In genomic region chr15:84192982-84193381, GRCh38 we compare ENCODE assay signal across 7 cellular contexts. TPM values are rescaled to one million over a fixed set of nuclear protein-coding genes. Genes with fewer than 3 reads are reported as not detected.
DNase-seq lines count a peak whose midpoint lies in the region; ATAC-seq, FAIRE-seq and TF ChIP-seq lines count a peak whose summit lies in the region.
"Not testable (repeated sequence)": the region's sequence is repeated elsewhere in the genome, so short reads cannot be mapped to it uniquely, and the experiment has no call there.
"Had no signal": no experiment of that assay in that cellular context is flagged by ENCODE, and none has a peak within 500 bp of the region (broad histone marks: within the 10 kb centered on the region; RNA-seq: fewer than 3 reads in every experiment).

No MANE protein-coding gene starts in this region.

- H4K20me1 ChIP-seq in GM23338 (replicated peaks; ENCODE audit: insufficient read depth); GM12878 (ENCODE audit: control insufficient read depth, insufficient read depth): not testable (repeated sequence)

- H3K9me2 ChIP-seq in GM23338 (ENCODE audit: insufficient read depth): not testable (repeated sequence)

- H3K4me3 ChIP-seq in GM23338, GM12878: not testable (repeated sequence)

- H3K9ac ChIP-seq in GM12878 (ENCODE audit: control insufficient read depth, insufficient read depth, low read length): not testable (repeated sequence)

- H3K4me2 ChIP-seq in GM23338; GM12878 (ENCODE audit: control insufficient read depth, insufficient read depth): not testable (repeated sequence)

- not testable (repeated sequence) for H3K27me3 ChIP-seq in GM23338 (ENCODE audit: insufficient read depth); GM12878 (replicated peaks in 1 of 2; ENCODE audit: control insufficient read depth in 2 of 2, insufficient read depth in 2 of 2, low read length in 1 of 2); foreskin keratinocyte

- not testable (repeated sequence) for DNase-seq in GM23338 (ENCODE audit: low spot score); activated T-cell treated with anti-CD3 and anti-CD28 coated beads, Interleukin-2, amount 50 U/mL, for 72 hours; GM12878 (ENCODE audit: low read depth, low spot score); foreskin keratinocyte; stimulated activated effector memory CD8-positive, alpha-beta T cell treated with anti-CD3 and anti-CD28 coated beads, Interleukin-12 subunit alpha, Interleukin-12 subunit beta, amount 100 ng/mL, for 72 hours (ENCODE audit: low spot score in 2 of 2); stimulated activated naive CD8-positive, alpha-beta T cell treated with anti-CD3 and anti-CD28 coated beads, Interleukin-15, amount 100 ng/mL, for 72 hours

- TF ChIP-seq CTCF in GM23338 (conservative IDR thresholded peaks at IDR 0.05; ENCODE audit: low read depth in 2 of 2); GM12878 (IDR thresholded peaks at IDR 0.05 in 2 of 3, conservative IDR thresholded peaks at IDR 0.05 in 1 of 3; ENCODE audit: control insufficient read depth in 2 of 3, extremely low read depth in 1 of 3, insufficient read depth in 1 of 3, low read depth in 3 of 3, low read length in 3 of 3); foreskin keratinocyte (conservative IDR thresholded peaks at IDR 0.05): not testable (repeated sequence)

- BruUV-seq in GM12878 (replicated peaks; lab: Mats Ljungman, UMichigan): not testable (repeated sequence)

- not testable (repeated sequence) for H3K79me2 ChIP-seq in GM23338 (replicated peaks; ENCODE audit: insufficient read depth); GM12878 (ENCODE audit: control insufficient read depth, insufficient read depth, low read length)

- H3K4me1 Mint-ChIP-seq in GM23338; activated T-cell treated with anti-CD3 and anti-CD28 coated beads, Interleukin-2, amount 50 U/mL, for 72 hours (ENCODE audit: low read depth); stimulated activated effector memory CD8-positive, alpha-beta T cell treated with anti-CD3 and anti-CD28 coated beads, Interleukin-12 subunit alpha, Interleukin-12 subunit beta, amount 100 ng/mL, for 72 hours; stimulated activated naive CD8-positive, alpha-beta T cell treated with anti-CD3 and anti-CD28 coated beads, Interleukin-15, amount 100 ng/mL, for 72 hours: not testable (repeated sequence)

- SMC1A ChIA-PET in GM12878 (lab: Charles Lee; ENCODE audit: uncharacterized antibody, unreplicated experiment): not testable (repeated sequence)

- H3K36me3 Mint-ChIP-seq in GM23338 (ENCODE audit: low read depth); activated T-cell treated with anti-CD3 and anti-CD28 coated beads, Interleukin-2, amount 50 U/mL, for 72 hours (ENCODE audit: insufficient read depth in 2 of 2); stimulated activated effector memory CD8-positive, alpha-beta T cell treated with anti-CD3 and anti-CD28 coated beads, Interleukin-12 subunit alpha, Interleukin-12 subunit beta, amount 100 ng/mL, for 72 hours: not testable (repeated sequence)

- peak; percentile 6; the same call in 1 of the 3 replicates for ATAC-seq in GM23338
- ATAC-seq in activated T-cell treated with anti-CD3 and anti-CD28 coated beads, Interleukin-2, amount 50 U/mL, for 72 hours (replicated peaks in 1 of 2): peak; percentile 27 to 33
- ATAC-seq in GM12878: peak; percentile 43
- peak; percentile 83 for ATAC-seq in foreskin keratinocyte
- ATAC-seq in stimulated activated effector memory CD8-positive, alpha-beta T cell treated with anti-CD3 and anti-CD28 coated beads, Interleukin-12 subunit alpha, Interleukin-12 subunit beta, amount 100 ng/mL, for 72 hours: peak; percentile 35
- peak; percentile 48 for ATAC-seq in stimulated activated naive CD8-positive, alpha-beta T cell treated with anti-CD3 and anti-CD28 coated beads, Interleukin-15, amount 100 ng/mL, for 72 hours

- intact Hi-C loops in GM12878 (cut with micrococcal nuclease; ENCODE audit: unreplicated experiment): not testable (repeated sequence)

- H3F3A ChIP-seq in GM23338 (replicated peaks; ENCODE audit: low read depth): not testable (repeated sequence)

- TF ChIP-seq EP300 in GM12878 (IDR thresholded peaks at IDR 0.05; ENCODE audit: borderline replicate concordance in 1 of 2, control insufficient read depth in 1 of 2, low read depth in 2 of 2, low read length in 2 of 2): not testable (repeated sequence)

- TF ChIP-seq POLR2A in GM12878 (IDR thresholded peaks at IDR 0.05; ENCODE audit: low read depth, low read length): not testable (repeated sequence)

- CTCF ChIA-PET in GM12878 (lab: Yijun Ruan, JAX): not testable (repeated sequence)

- H3K27ac Mint-ChIP-seq in GM23338; activated T-cell treated with anti-CD3 and anti-CD28 coated beads, Interleukin-2, amount 50 U/mL, for 72 hours; stimulated activated effector memory CD8-positive, alpha-beta T cell treated with anti-CD3 and anti-CD28 coated beads, Interleukin-12 subunit alpha, Interleukin-12 subunit beta, amount 100 ng/mL, for 72 hours; stimulated activated naive CD8-positive, alpha-beta T cell treated with anti-CD3 and anti-CD28 coated beads, Interleukin-15, amount 100 ng/mL, for 72 hours: not testable (repeated sequence)

- H2AFZ ChIP-seq in GM23338; GM12878 (ENCODE audit: control insufficient read depth, low read depth, low read length): not testable (repeated sequence)

- POLR2A ChIA-PET in GM12878 (lab: Charles Lee): not testable (repeated sequence)

- not testable (repeated sequence) for H3K4me3 Mint-ChIP-seq in GM23338; activated T-cell treated with anti-CD3 and anti-CD28 coated beads, Interleukin-2, amount 50 U/mL, for 72 hours; stimulated activated effector memory CD8-positive, alpha-beta T cell treated with anti-CD3 and anti-CD28 coated beads, Interleukin-12 subunit alpha, Interleukin-12 subunit beta, amount 100 ng/mL, for 72 hours; stimulated activated naive CD8-positive, alpha-beta T cell treated with anti-CD3 and anti-CD28 coated beads, Interleukin-15, amount 100 ng/mL, for 72 hours

- in situ Hi-C loops in GM12878 (cut with MboI): not testable (repeated sequence)

- TF ChIP-seq RAD21 in GM12878 (IDR thresholded peaks at IDR 0.05; ENCODE audit: insufficient read depth, low read depth, low read length): not testable (repeated sequence)

- H3K27me3 Mint-ChIP-seq in GM23338 (ENCODE audit: insufficient read depth, low read depth, poor library complexity); activated T-cell treated with anti-CD3 and anti-CD28 coated beads, Interleukin-2, amount 50 U/mL, for 72 hours (ENCODE audit: low read depth); stimulated activated naive CD8-positive, alpha-beta T cell treated with anti-CD3 and anti-CD28 coated beads, Interleukin-15, amount 100 ng/mL, for 72 hours: not testable (repeated sequence)

- not testable (repeated sequence) for H3K9me3 ChIP-seq in GM12878 (replicated peaks; ENCODE audit: control insufficient read depth, insufficient read depth, low read length)

- RAD21 ChIA-PET in GM12878 (lab: Charles Lee; ENCODE audit: unreplicated experiment): not testable (repeated sequence)

- H3K9me3 Mint-ChIP-seq in GM23338; activated T-cell treated with anti-CD3 and anti-CD28 coated beads, Interleukin-2, amount 50 U/mL, for 72 hours; stimulated activated effector memory CD8-positive, alpha-beta T cell treated with anti-CD3 and anti-CD28 coated beads, Interleukin-12 subunit alpha, Interleukin-12 subunit beta, amount 100 ng/mL, for 72 hours; stimulated activated naive CD8-positive, alpha-beta T cell treated with anti-CD3 and anti-CD28 coated beads, Interleukin-15, amount 100 ng/mL, for 72 hours: not testable (repeated sequence)

- WGBS in GM12878 (ENCODE audit: insufficient coverage, insufficient replicate concordance, low lambda C conversion rate, missing lambda C conversion rate): no CpG with 5 or more reads among the region's 5 CpGs

- not testable (repeated sequence) for H3K4me1 ChIP-seq in GM23338 (ENCODE audit: insufficient read depth); GM12878 (ENCODE audit: control insufficient read depth, insufficient read depth, low read length); foreskin keratinocyte

- not testable (repeated sequence) for FAIRE-seq in GM12878 (lab: Jason Lieb, UNC)

- not testable (repeated sequence) for H3K27ac ChIP-seq in GM23338 (ENCODE audit: low read depth); GM12878 (ENCODE audit: control insufficient read depth, insufficient read depth); foreskin keratinocyte

- H3K36me3 ChIP-seq in GM23338 (ENCODE audit: insufficient read depth); GM12878 (ENCODE audit: control insufficient read depth in 2 of 2, insufficient read depth in 2 of 2, low read length in 1 of 2): not testable (repeated sequence)

RNA-seq across cellular contexts. Expression of gene GOLGA6L4, which starts 42.6 kb away (rescaled TPM):
- 0.76 and 3.8 TPM in 2 replicates for total RNA-seq in GM23338 (2014; rRNA removed; shearing (Covaris generic))
- polyA plus RNA-seq in GM23338 (2016; fragmentation: Nextera tagmentation; extraction: Ambion mirVana) (3.1 and 3.7 TPM in 2 replicates), GM12878 (2011; rRNA removed) (0.48 and 0.53 TPM in 2 replicates), GM12878 (2014; fragmentation: Illumina TruSeq; extraction: Trizol) (0.59 and 0.63 TPM in 2 replicates), GM12878 (2014; fragmentation: Nextera tagmentation; extraction: Ambion mirVana) (under 1 TPM; 0.16 to 0.18 TPM), GM12878 (2014; rRNA removed) (0.39 and 1.1 TPM in 2 replicates), GM12878 (2016; fragmentation: Nextera tagmentation; extraction: Ambion mirVana) (under 1 TPM; 0.04 to 0.28 TPM), foreskin keratinocyte (0.57 and 0.66 TPM in 2 replicates)
- total RNA-seq in activated T-cell treated with anti-CD3 and anti-CD28 coated beads, Interleukin-2, amount 50 U/mL, for 72 hours: 1 to 10 TPM in 1 of 2 donors, under 1 TPM in 1; 0.99 to 2.6 TPM
- 6.2 and 7.9 TPM in 2 replicates for total RNA-seq in GM12878 (2013; cell fraction: nucleolus; rRNA removed)
- total RNA-seq in GM12878 (2014; rRNA removed) (0.23 and 0.33 TPM in 2 replicates), GM12878 (2014; rRNA removed; fragmentation: Illumina TruSeq; extraction: Trizol) (0.18 and 0.46 TPM in 2 replicates), GM12878 (2021) (1.3 TPM in 1 of 2 replicates, not detected in the other), foreskin keratinocyte (0.46 and 0.99 TPM in 2 replicates)
- polyA plus RNA-seq in GM12878 (2011; ENCODE audit: low read depth): 0.12 TPM
- polyA plus RNA-seq in GM12878 (2011; cell fraction: cytosol; rRNA removed): 0.13 TPM in 2 replicates
- polyA plus RNA-seq in GM12878 (2011; cell fraction: nucleus; rRNA removed): 1.3 and 1.7 TPM in 2 replicates
- polyA plus RNA-seq in GM12878 (2012): 0.55 TPM in 2 replicates
- 0.62 TPM in 1 of 2 replicates, not detected in the other for polyA minus RNA-seq in GM12878 (2011; rRNA and poly(A)+ RNA removed)
- polyA minus RNA-seq in GM12878 (2011; cell fraction: cytosol; rRNA and poly(A)+ RNA removed): 0.67 TPM in 1 of 2 replicates, not detected in the other
- polyA minus RNA-seq in GM12878 (2011; cell fraction: nucleus; rRNA and poly(A)+ RNA removed): 1.9 TPM in 2 replicates
- polyA plus RNA-seq: CD4-positive, alpha-beta memory T cell had no signal

Comparison
In these comparisons a context has a peak if more than half of its experiments do, and no peak if none do; other contexts are left out.
1. ATAC-seq: peak in every context shown above with its lines; median percentile 83 in foreskin keratinocyte; 48 in stimulated activated naive CD8-positive, alpha-beta T cell treated with anti-CD3 and anti-CD28 coated beads, Interleukin-15, amount 100 ng/mL, for 72 hours; 43 in GM12878; 35 in stimulated activated effector memory CD8-positive, alpha-beta T cell treated with anti-CD3 and anti-CD28 coated beads, Interleukin-12 subunit alpha, Interleukin-12 subunit beta, amount 100 ng/mL, for 72 hours; 30 in activated T-cell treated with anti-CD3 and anti-CD28 coated beads, Interleukin-2, amount 50 U/mL, for 72 hours; 6 in GM23338.